23 cellular contexts compared by ENCODE assay signal in genomic region chr12:113994051-113994450, GRCh38.
"Had no signal": no experiment of that assay in that cellular context is flagged by ENCODE, and none has a peak within 500 bp of the region (broad histone marks: within the 10 kb centered on the region; RNA-seq: fewer than 3 reads in every experiment).

No MANE protein-coding gene starts in this region.

- H3K36me3 ChIP-seq: colonic mucosa, esophagus muscularis mucosa, esophagus squamous epithelium, gastrocnemius medialis, gastroesophageal sphincter, heart left ventricle, heart right ventricle had no signal

- H3K9me3 ChIP-seq: colonic mucosa, esophagus muscularis mucosa, esophagus squamous epithelium, gastrocnemius medialis, gastroesophageal sphincter, heart left ventricle, heart right ventricle had no signal

- DNase-seq: colonic mucosa; cortex of kidney; dermis blood vessel endothelial cell; dorsolateral prefrontal cortex; effector CD4-positive, alpha-beta T cell; effector CD8-positive, alpha-beta T cell; effector memory CD4-positive, alpha-beta T cell; effector memory CD8-positive, alpha-beta T cell; endodermal cell; erythroblast; esophagus squamous epithelium; foreskin fibroblast; foreskin keratinocyte; foreskin melanocyte; gastrocnemius medialis; glutamatergic neuron; head of caudate nucleus; heart left ventricle; heart right ventricle had no signal

- H3K4me3 ChIP-seq: colonic mucosa, coronary artery, dorsolateral prefrontal cortex, esophagus muscularis mucosa, esophagus squamous epithelium, gastrocnemius medialis, gastroesophageal sphincter, heart left ventricle, heart right ventricle had no signal

- H3K4me1 ChIP-seq: colonic mucosa, esophagus muscularis mucosa, esophagus squamous epithelium, foreskin keratinocyte, gastrocnemius medialis, gastroesophageal sphincter, heart left ventricle, heart right ventricle had no signal

- H3K27ac ChIP-seq: colonic mucosa, coronary artery, dorsolateral prefrontal cortex, epithelial cell of prostate, esophagus muscularis mucosa, esophagus squamous epithelium, foreskin keratinocyte, gastrocnemius medialis, gastroesophageal sphincter, heart left ventricle, heart right ventricle had no signal

- H3K27me3 ChIP-seq: colonic mucosa, foreskin keratinocyte had no signal
